Comparison of ENCODE assay signal across 1 cellular context in the genomic region with DNA sequence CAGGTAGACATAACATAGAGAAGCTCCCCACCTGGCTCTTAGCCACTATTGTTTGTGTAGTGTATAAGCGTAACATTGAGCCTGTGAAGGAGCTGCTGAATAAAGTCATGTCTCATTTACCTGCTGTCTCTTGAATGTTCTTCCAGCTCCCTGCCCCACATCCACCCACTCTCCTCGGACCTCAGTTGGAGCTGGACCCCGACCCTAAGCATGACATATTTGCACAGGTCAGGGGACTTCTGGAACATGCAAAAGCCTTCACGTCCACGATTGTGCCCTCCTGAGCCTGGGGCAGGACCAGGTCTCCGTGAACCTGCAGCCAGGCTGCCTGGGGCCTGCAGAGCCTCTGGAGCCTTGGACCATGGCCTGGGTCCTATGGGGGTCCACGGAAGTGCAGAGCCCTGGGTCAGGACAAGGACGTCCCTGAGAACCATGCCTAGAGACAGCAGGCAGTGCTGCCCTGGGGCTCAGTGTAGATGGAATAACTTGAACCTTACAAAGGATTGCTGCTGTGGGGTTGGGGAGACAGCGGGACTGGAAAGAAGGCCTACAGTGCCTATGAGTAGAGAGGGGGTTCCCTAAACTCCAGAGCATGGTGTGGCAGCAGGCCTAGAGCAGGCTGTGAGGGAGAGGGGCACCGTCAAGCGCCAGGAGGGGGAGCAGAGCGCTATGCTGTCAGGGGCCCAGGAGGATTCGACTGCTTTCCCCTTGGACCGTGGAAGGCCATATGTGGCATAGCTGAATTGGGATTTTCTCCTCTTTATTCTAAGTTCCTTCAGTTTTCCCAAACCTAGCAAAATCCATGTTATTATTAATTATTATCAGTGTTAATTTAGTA.
TF ChIP-seq lines count a peak whose summit lies in the region.

No MANE protein-coding gene starts in this region.

TF ChIP-seq in GM23338, 12 proteins besides CTCF, POLR2A, EP300 and RAD21 (continued from another document):
- TF ChIP-seq, protein P1, sequence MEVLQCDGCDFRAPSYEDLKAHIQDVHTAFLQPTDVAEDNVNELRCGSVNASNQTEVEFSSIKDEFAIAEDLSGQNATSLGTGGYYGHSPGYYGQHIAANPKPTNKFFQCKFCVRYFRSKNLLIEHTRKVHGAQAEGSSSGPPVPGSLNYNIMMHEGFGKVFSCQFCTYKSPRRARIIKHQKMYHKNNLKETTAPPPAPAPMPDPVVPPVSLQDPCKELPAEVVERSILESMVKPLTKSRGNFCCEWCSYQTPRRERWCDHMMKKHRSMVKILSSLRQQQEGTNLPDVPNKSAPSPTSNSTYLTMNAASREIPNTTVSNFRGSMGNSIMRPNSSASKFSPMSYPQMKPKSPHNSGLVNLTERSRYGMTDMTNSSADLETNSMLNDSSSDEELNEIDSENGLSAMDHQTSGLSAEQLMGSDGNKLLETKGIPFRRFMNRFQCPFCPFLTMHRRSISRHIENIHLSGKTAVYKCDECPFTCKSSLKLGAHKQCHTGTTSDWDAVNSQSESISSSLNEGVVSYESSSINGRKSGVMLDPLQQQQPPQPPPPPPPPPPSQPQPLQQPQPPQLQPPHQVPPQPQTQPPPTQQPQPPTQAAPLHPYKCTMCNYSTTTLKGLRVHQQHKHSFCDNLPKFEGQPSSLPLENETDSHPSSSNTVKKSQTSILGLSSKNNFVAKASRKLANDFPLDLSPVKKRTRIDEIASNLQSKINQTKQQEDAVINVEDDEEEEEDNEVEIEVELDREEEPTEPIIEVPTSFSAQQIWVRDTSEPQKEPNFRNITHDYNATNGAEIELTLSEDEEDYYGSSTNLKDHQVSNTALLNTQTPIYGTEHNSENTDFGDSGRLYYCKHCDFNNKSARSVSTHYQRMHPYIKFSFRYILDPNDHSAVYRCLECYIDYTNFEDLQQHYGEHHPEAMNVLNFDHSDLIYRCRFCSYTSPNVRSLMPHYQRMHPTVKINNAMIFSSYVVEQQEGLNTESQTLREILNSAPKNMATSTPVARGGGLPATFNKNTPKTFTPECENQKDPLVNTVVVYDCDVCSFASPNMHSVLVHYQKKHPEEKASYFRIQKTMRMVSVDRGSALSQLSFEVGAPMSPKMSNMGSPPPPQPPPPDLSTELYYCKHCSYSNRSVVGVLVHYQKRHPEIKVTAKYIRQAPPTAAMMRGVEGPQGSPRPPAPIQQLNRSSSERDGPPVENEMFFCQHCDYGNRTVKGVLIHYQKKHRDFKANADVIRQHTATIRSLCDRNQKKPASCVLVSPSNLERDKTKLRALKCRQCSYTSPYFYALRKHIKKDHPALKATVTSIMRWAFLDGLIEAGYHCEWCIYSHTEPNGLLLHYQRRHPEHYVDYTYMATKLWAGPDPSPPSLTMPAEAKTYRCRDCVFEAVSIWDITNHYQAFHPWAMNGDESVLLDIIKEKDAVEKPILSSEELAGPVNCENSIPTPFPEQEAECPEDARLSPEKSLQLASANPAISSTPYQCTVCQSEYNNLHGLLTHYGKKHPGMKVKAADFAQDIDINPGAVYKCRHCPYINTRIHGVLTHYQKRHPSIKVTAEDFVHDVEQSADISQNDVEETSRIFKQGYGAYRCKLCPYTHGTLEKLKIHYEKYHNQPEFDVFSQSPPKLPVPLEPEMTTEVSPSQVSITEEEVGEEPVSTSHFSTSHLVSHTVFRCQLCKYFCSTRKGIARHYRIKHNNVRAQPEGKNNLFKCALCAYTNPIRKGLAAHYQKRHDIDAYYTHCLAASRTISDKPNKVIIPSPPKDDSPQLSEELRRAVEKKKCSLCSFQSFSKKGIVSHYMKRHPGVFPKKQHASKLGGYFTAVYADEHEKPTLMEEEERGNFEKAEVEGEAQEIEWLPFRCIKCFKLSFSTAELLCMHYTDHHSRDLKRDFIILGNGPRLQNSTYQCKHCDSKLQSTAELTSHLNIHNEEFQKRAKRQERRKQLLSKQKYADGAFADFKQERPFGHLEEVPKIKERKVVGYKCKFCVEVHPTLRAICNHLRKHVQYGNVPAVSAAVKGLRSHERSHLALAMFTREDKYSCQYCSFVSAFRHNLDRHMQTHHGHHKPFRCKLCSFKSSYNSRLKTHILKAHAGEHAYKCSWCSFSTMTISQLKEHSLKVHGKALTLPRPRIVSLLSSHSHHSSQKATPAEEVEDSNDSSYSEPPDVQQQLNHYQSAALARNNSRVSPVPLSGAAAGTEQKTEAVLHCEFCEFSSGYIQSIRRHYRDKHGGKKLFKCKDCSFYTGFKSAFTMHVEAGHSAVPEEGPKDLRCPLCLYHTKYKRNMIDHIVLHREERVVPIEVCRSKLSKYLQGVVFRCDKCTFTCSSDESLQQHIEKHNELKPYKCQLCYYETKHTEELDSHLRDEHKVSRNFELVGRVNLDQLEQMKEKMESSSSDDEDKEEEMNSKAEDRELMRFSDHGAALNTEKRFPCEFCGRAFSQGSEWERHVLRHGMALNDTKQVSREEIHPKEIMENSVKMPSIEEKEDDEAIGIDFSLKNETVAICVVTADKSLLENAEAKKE (CRISPR knock-in tag; IDR thresholded peaks at IDR 0.05) = no peak
- TF ChIP-seq STAT1 (IDR thresholded peaks at IDR 0.05; ENCODE audit: unreplicated experiment) = no peak
